15 cellular contexts compared by ENCODE assay signal in genomic region chr16:69831212-69832123, GRCh38.
A peak's percentile ranks its signal among the peaks of the same experiment; 100 is the strongest.
DNase-seq lines count a peak whose midpoint lies in the region; ATAC-seq, FAIRE-seq and TF ChIP-seq lines count a peak whose summit lies in the region.
"Had no signal": no experiment of that assay in that cellular context is flagged by ENCODE, and none has a peak within 500 bp of the region (broad histone marks: within the 10 kb centered on the region; RNA-seq: fewer than 3 reads in every experiment).

No MANE protein-coding gene starts in this region.

- WGBS in GM12878 (ENCODE audit: insufficient coverage, insufficient replicate concordance, low lambda C conversion rate, missing lambda C conversion rate): 81% methylated on average over 13 of the region's 13 CpGs

- RAD21 ChIA-PET in GM12878 (lab: Charles Lee; ENCODE audit: unreplicated experiment): no interaction called here

- H4K20me1 ChIP-seq in GM12878 (ENCODE audit: control insufficient read depth, insufficient read depth) (no peaks in the 10 kb centered on the region), osteoblast (ENCODE audit: insufficient read depth, low read length) (no peaks in the 10 kb centered on the region)

- H3K27me3 ChIP-seq in GM12878 (replicated peaks in 1 of 2; ENCODE audit: control insufficient read depth in 2 of 2, insufficient read depth in 2 of 2, low read length in 1 of 2): no peaks in the 10 kb centered on the region
- H3K27me3 ChIP-seq in thoracic aorta (replicated peaks; ENCODE audit: insufficient read depth): no peaks in the 10 kb centered on the region
- H3K27me3 ChIP-seq in osteoblast (ENCODE audit: insufficient read depth, low read length): no peaks in the 10 kb centered on the region
- H3K27me3 ChIP-seq in CD8-positive, alpha-beta memory T cell (ENCODE audit: insufficient read depth, low read length, poor library complexity, severe bottlenecking): no peaks in the 10 kb centered on the region
- H3K27me3 ChIP-seq in CD4-positive, alpha-beta memory T cell (ENCODE audit: insufficient read depth, low read length): no peaks in the 10 kb centered on the region

- H3K36me3 Mint-ChIP-seq in CD8-positive, alpha-beta memory T cell: peaks cover 0 to 56% (median 24%) of the 10 kb centered on the region in 3 donors
- H3K36me3 Mint-ChIP-seq in CD4-positive, alpha-beta memory T cell: peaks cover 22 to 37% of the 10 kb centered on the region in 2 donors

- no peak for FAIRE-seq in GM12878 (lab: Jason Lieb, UNC)
- FAIRE-seq: GM18507 had no signal

- no peak overlapping the region for H3K9ac ChIP-seq in GM12878 (ENCODE audit: control insufficient read depth, insufficient read depth, low read length)

- no peaks in the 10 kb centered on the region for H3K36me3 ChIP-seq in GM12878 (ENCODE audit: control insufficient read depth in 2 of 2, insufficient read depth in 2 of 2, low read length in 1 of 2)
- no peaks in the 10 kb centered on the region for H3K36me3 ChIP-seq in thoracic aorta
- H3K36me3 ChIP-seq in osteoblast (ENCODE audit: insufficient read depth, low read length): no peaks in the 10 kb centered on the region
- H3K36me3 ChIP-seq in CD8-positive, alpha-beta memory T cell (ENCODE audit: insufficient read depth, low read length): no peaks in the 10 kb centered on the region
- peaks cover 7% of the 10 kb centered on the region for H3K36me3 ChIP-seq in CD4-positive, alpha-beta memory T cell (ENCODE audit: insufficient read depth, low read length)

- no peak for TF ChIP-seq RAD21 in GM12878 (IDR thresholded peaks at IDR 0.05; ENCODE audit: insufficient read depth, low read depth, low read length)

- DNase-seq in GM12878 (ENCODE audit: low read depth, low spot score) (no peak), kidney tubule cell (ENCODE audit: low spot score) (peak; percentile 74), thoracic aorta (ENCODE audit: low spot score) (no peak), foreskin melanocyte (no peak), osteoblast (ENCODE audit: insufficient read length, low spot score, missing footprints) (no peak)
- DNase-seq in CD8-positive, alpha-beta memory T cell: no peak
- no peak for DNase-seq in CD4-positive, alpha-beta memory T cell
- DNase-seq: activated CD4-positive, alpha-beta T cell treated with anti-CD3 and anti-CD28 coated beads for 1 hour; DMS79; mucosa of descending colon; NCI-H1436; retina had no signal

- peak overlapping the region in 4 of 8 donors; percentile 28 to 39 (median 34) for H3K27ac Mint-ChIP-seq in CD8-positive, alpha-beta memory T cell
- peak overlapping the region in 2 of 7 donors; percentile 30 to 52 for H3K27ac Mint-ChIP-seq in CD4-positive, alpha-beta memory T cell

- no peak overlapping the region for H3K4me3 ChIP-seq in GM12878
- H3K4me3 ChIP-seq in thoracic aorta: peak overlapping the region; percentile 22
- H3K4me3 ChIP-seq in osteoblast (ENCODE audit: insufficient read depth, low read length): no peak overlapping the region
- no peak overlapping the region for H3K4me3 ChIP-seq in CD8-positive, alpha-beta memory T cell (ENCODE audit: low read length)
- no peak overlapping the region for H3K4me3 ChIP-seq in CD4-positive, alpha-beta memory T cell (ENCODE audit: low read length in 2 of 2)
- H3K4me3 ChIP-seq: mucosa of descending colon had no signal

- in situ Hi-C loops in GM12878 (cut with MboI): no loop called here

- H3K4me2 ChIP-seq in GM12878 (ENCODE audit: control insufficient read depth, insufficient read depth): no peak overlapping the region
- H3K4me2 ChIP-seq in osteoblast (ENCODE audit: insufficient read depth, low read length): no peak overlapping the region

- H3K9me3 Mint-ChIP-seq in CD8-positive, alpha-beta memory T cell: no peaks in the 10 kb centered on the region
- no peaks in the 10 kb centered on the region for H3K9me3 Mint-ChIP-seq in CD4-positive, alpha-beta memory T cell
- H3K9me3 Mint-ChIP-seq: dendritic cell treated with granulocyte-macrophage colony-stimulating factor and Interleukin-4, amounts not matched to agents 40 ng/mL and 50 ng/mL, for 4 days had no signal

- no peak overlapping the region for H3K4me3 Mint-ChIP-seq in CD8-positive, alpha-beta memory T cell
- no peak overlapping the region for H3K4me3 Mint-ChIP-seq in CD4-positive, alpha-beta memory T cell
- H3K4me3 Mint-ChIP-seq: dendritic cell treated with granulocyte-macrophage colony-stimulating factor and Interleukin-4, amounts not matched to agents 40 ng/mL and 50 ng/mL, for 4 days had no signal

- H3K9me3 ChIP-seq in GM12878 (replicated peaks; ENCODE audit: control insufficient read depth, insufficient read depth, low read length): no peaks in the 10 kb centered on the region
- no peaks in the 10 kb centered on the region for H3K9me3 ChIP-seq in thoracic aorta
- no peaks in the 10 kb centered on the region for H3K9me3 ChIP-seq in osteoblast (ENCODE audit: low read depth, low read length)
- H3K9me3 ChIP-seq in CD8-positive, alpha-beta memory T cell (ENCODE audit: low read length): no peaks in the 10 kb centered on the region
- no peaks in the 10 kb centered on the region for H3K9me3 ChIP-seq in CD4-positive, alpha-beta memory T cell (ENCODE audit: control insufficient read depth in 1 of 2, low read length in 2 of 2)
- H3K9me3 ChIP-seq: mucosa of descending colon had no signal

- H3K4me1 ChIP-seq in GM12878 (ENCODE audit: control insufficient read depth, insufficient read depth, low read length): peaks cover 2% of the 10 kb centered on the region; the same call in 1 of the 2 replicates
- H3K4me1 ChIP-seq in thoracic aorta (ENCODE audit: control insufficient read depth in 1 of 2, low read depth in 2 of 2): peaks cover 6 to 44% of the 10 kb centered on the region in 2 donors
- peaks cover 6% of the 10 kb centered on the region for H3K4me1 ChIP-seq in osteoblast (ENCODE audit: insufficient read depth, low read length)
- no peaks in the 10 kb centered on the region for H3K4me1 ChIP-seq in CD8-positive, alpha-beta memory T cell (ENCODE audit: insufficient read depth, low read length)
- no peaks in the 10 kb centered on the region for H3K4me1 ChIP-seq in CD4-positive, alpha-beta memory T cell (ENCODE audit: insufficient read depth, low read length)

- intact Hi-C loops in GM12878 (cut with micrococcal nuclease; ENCODE audit: unreplicated experiment): no loop called here
- intact Hi-C loops in CD4-positive, alpha-beta memory T cell (cut with micrococcal nuclease): no loop called here

- TF ChIP-seq EP300 in GM12878 (IDR thresholded peaks at IDR 0.05; ENCODE audit: borderline replicate concordance in 1 of 2, control insufficient read depth in 1 of 2, low read depth in 2 of 2, low read length in 2 of 2): no peak

- SMC1A ChIA-PET in GM12878 (lab: Charles Lee; ENCODE audit: uncharacterized antibody, unreplicated experiment): interaction anchor here (0.6 to 0.7 kb wide), 2 partner anchors 37 to 74 kb away, joined by 3 to 4 read pairs; no protein-coding TSS in a partner anchor

- no peaks in the 10 kb centered on the region for H3K27me3 Mint-ChIP-seq in CD8-positive, alpha-beta memory T cell
- H3K27me3 Mint-ChIP-seq in CD4-positive, alpha-beta memory T cell: no peaks in the 10 kb centered on the region
- H3K27me3 Mint-ChIP-seq: dendritic cell treated with granulocyte-macrophage colony-stimulating factor and Interleukin-4, amounts not matched to agents 40 ng/mL and 50 ng/mL, for 4 days had no signal

- no TSS peak for BruUV-seq in GM12878 (replicated peaks; lab: Mats Ljungman, UMichigan)

- H3K4me1 Mint-ChIP-seq in CD8-positive, alpha-beta memory T cell: peaks cover 6 to 14% (median 11%) of the 10 kb centered on the region in 3 donors
- peaks cover 3 to 14% (median 10%) of the 10 kb centered on the region in 4 donors for H3K4me1 Mint-ChIP-seq in CD4-positive, alpha-beta memory T cell

- H3K27ac ChIP-seq in GM12878 (ENCODE audit: control insufficient read depth, insufficient read depth): no peak overlapping the region
- H3K27ac ChIP-seq in thoracic aorta: peak overlapping the region; percentile 79 to 80
- H3K27ac ChIP-seq in osteoblast (ENCODE audit: low read depth, low read length): no peak overlapping the region
- H3K27ac ChIP-seq in CD8-positive, alpha-beta memory T cell (ENCODE audit: low read depth, low read length): no peak overlapping the region
- no peak overlapping the region for H3K27ac ChIP-seq in CD4-positive, alpha-beta memory T cell (ENCODE audit: low read depth, low read length)

- H3K79me2 ChIP-seq in GM12878 (ENCODE audit: control insufficient read depth, insufficient read depth, low read length) (no peaks in the 10 kb centered on the region), osteoblast (ENCODE audit: insufficient read depth, low read length) (no peaks in the 10 kb centered on the region)

- no peak overlapping the region for H2AFZ ChIP-seq in GM12878 (ENCODE audit: control insufficient read depth, low read depth, low read length)
- H2AFZ ChIP-seq in osteoblast (ENCODE audit: low read length): no peak overlapping the region

- peak; percentile 51 for ATAC-seq in GM18861 (IDR thresholded peaks at IDR 0.05; ENCODE audit: unreplicated experiment)
- ATAC-seq in GM12878: peak; percentile 39; the same call in 2 of the 3 replicates
- ATAC-seq in thoracic aorta (ENCODE audit: insufficient number of reproducible peaks, low FRiP score, low read depth): no peak

- TF ChIP-seq POLR2A in GM12878 (IDR thresholded peaks at IDR 0.05; ENCODE audit: low read depth, low read length): no peak

- TF ChIP-seq CTCF in GM12878 (IDR thresholded peaks at IDR 0.05 in 2 of 3, conservative IDR thresholded peaks at IDR 0.05 in 1 of 3; ENCODE audit: control insufficient read depth in 2 of 3, extremely low read depth in 1 of 3, insufficient read depth in 1 of 3, low read depth in 3 of 3, low read length in 3 of 3) (no peak), thoracic aorta (IDR thresholded peaks at IDR 0.05) (no peak), osteoblast (IDR thresholded peaks at IDR 0.05; ENCODE audit: extremely low read depth, low read depth, low read length) (no peak)

- CTCF ChIA-PET in GM12878 (lab: Yijun Ruan, JAX): no interaction called here
- CTCF ChIA-PET in CD8-positive, alpha-beta memory T cell (lab: Charles Lee): no interaction called here
- CTCF ChIA-PET in CD4-positive, alpha-beta memory T cell (lab: Charles Lee; ENCODE audit: partially characterized antibody): interaction anchor here (0.8 kb wide), 1 partner anchor 9 kb away, joined by 3 read pairs; no protein-coding TSS in a partner anchor

- POLR2A ChIA-PET in GM12878 (lab: Charles Lee): interaction anchor here (0.7 kb wide), 1 partner anchor 60 kb away, joined by 7 read pairs; no protein-coding TSS in a partner anchor
- POLR2A ChIA-PET in CD8-positive, alpha-beta memory T cell (lab: Charles Lee): no interaction called here
- POLR2A ChIA-PET in CD4-positive, alpha-beta memory T cell (lab: Charles Lee; ENCODE audit: partially characterized antibody): no interaction called here

Comparison
In these comparisons a context has a peak if more than half of its experiments do, and no peak if none do; other contexts are left out.
1. H3K27ac ChIP-seq: peak in thoracic aorta (2 of 2); none in GM12878 (single experiment), osteoblast (single experiment), CD8-positive, alpha-beta memory T cell (single experiment) and CD4-positive, alpha-beta memory T cell (single experiment).